Comparison of ENCODE assay signal across 20 cellular contexts in the genomic region with DNA sequence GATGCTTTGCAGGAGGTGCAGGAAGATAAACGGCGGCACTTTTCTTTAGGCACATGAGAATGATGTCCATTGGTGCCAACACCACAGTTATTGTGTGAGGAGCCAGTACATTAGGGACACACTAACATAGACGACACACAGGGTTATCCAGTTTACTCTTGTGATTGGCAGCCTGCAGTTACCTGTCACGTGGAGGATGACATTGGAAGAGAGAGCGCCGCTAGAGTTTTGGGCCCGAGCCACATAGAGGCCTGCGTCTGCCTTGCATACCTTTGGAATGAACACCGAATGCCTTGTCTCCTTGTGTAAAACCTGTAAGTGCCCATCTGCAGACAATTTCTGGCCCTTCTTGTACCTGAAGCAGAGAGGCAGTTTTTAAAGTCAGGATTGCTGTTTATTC. TPM values are rescaled to one million over a fixed set of nuclear protein-coding genes. Genes with fewer than 3 reads are reported as not detected.
DNase-seq lines count a peak whose midpoint lies in the region; ATAC-seq and TF ChIP-seq lines count a peak whose summit lies in the region.
"Had no signal": no experiment of that assay in that cellular context is flagged by ENCODE, and none has a peak within 500 bp of the region (broad histone marks: within the 10 kb centered on the region; RNA-seq: fewer than 3 reads in every experiment).

No MANE protein-coding gene starts in this region.

- H3K27me3 ChIP-seq in heart right ventricle = no peaks in the 10 kb centered on the region
- no peaks in the 10 kb centered on the region for H3K27me3 ChIP-seq in right cardiac atrium (ENCODE audit: control insufficient read depth, insufficient read depth)
- no peaks in the 10 kb centered on the region for H3K27me3 ChIP-seq in skeletal muscle tissue (ENCODE audit: control insufficient read depth in 3 of 3, insufficient read depth in 3 of 3, low read length in 3 of 3)

- H3K9ac ChIP-seq in skeletal muscle tissue (ENCODE audit: low read depth in 1 of 3, low read length in 3 of 3) = peak overlapping the region in 2 of 3 donors; percentile 18 to 43
- H3K9ac ChIP-seq: GM23248 had no signal

- no peak for TF ChIP-seq CTCF in heart right ventricle (IDR thresholded peaks at IDR 0.05)

- no peaks in the 10 kb centered on the region for H3K9me3 ChIP-seq in heart right ventricle
- H3K9me3 ChIP-seq in right cardiac atrium (ENCODE audit: control insufficient read depth, low read length) = no peaks in the 10 kb centered on the region
- H3K9me3 ChIP-seq in skeletal muscle tissue (ENCODE audit: control insufficient read depth in 3 of 3, low read length in 3 of 3) = no peaks in the 10 kb centered on the region
- H3K9me3 ChIP-seq: A549, Caco-2, HAP-1 had no signal

- intact Hi-C loops in Right ventricle myocardium inferior (cut with DNase I) (no loop called here), cardiac septum (cut with DNase I) (no loop called here), heart right ventricle (cut with DNase I) (no loop called here), right cardiac atrium (cut with DNase I) (no loop called here)

- DNase-seq in Right ventricle myocardium inferior (ENCODE audit: missing footprints) (no peak), cardiac septum (ENCODE audit: low spot score) (no peak), heart right ventricle (peak; percentile 23 to 41), right cardiac atrium (no peak), putamen (ENCODE audit: low spot score) (no peak), islet precursor cell (no peak), NCI-H2227 treated with DMSO at 0.1 percent for 48 hours (lab: John Stamatoyannopoulos, UW) (no peak)
- DNase-seq: AML-193; Caco-2; CD4-positive, alpha-beta T cell; DMS79 treated with DMSO at 0.1 percent for 48 hours; GM23248 had no signal

- 58 to 76% methylated on average over 9 of the region's 9 CpGs for WGBS in heart right ventricle, 2 donors
- 74% methylated on average over 9 of the region's 9 CpGs for WGBS in right cardiac atrium

- peak; percentile 62 for ATAC-seq in Right ventricle myocardium inferior
- ATAC-seq in heart right ventricle = peak; percentile 13 to 86 (median 68)
- ATAC-seq in right cardiac atrium = peak; percentile 46 to 61
- ATAC-seq: A549, GM12878 had no signal

- H3K4me1 ChIP-seq in heart right ventricle (peaks cover 2 to 47% (median 18%) of the 10 kb centered on the region in 9 donors), right cardiac atrium (ENCODE audit: control insufficient read depth, insufficient read depth, low read length) (peaks cover 6% of the 10 kb centered on the region), skeletal muscle tissue (ENCODE audit: control insufficient read depth in 3 of 3, insufficient read depth in 3 of 3, low read length in 3 of 3) (peaks cover 11 to 28% (median 15%) of the 10 kb centered on the region in 3 donors)
- H3K4me1 ChIP-seq: A549, Caco-2, HAP-1 had no signal

- H3K27ac ChIP-seq in heart right ventricle = peak overlapping the region in 6 of 10 donors; percentile 1 to 52 (median 36)
- H3K27ac ChIP-seq in right cardiac atrium (ENCODE audit: low read length) = no peak overlapping the region
- H3K27ac ChIP-seq in skeletal muscle tissue (ENCODE audit: low read depth, low read length) = no peak overlapping the region
- H3K27ac ChIP-seq: 22Rv1, A549, C4-2B, GM23248 had no signal

- no peak overlapping the region for H3K4me3 ChIP-seq in heart right ventricle
- no peak overlapping the region for H3K4me3 ChIP-seq in right cardiac atrium (ENCODE audit: low read length)
- H3K4me3 ChIP-seq in skeletal muscle tissue (ENCODE audit: low read length in 3 of 3) = peak overlapping the region in 2 of 3 donors; percentile 14 to 29
- H3K4me3 ChIP-seq: A549, GM12878, GM23248, HAP-1 had no signal

- peaks cover 0 to 27% (median 0%) of the 10 kb centered on the region in 9 donors for H3K36me3 ChIP-seq in heart right ventricle
- peaks cover 0 to 9% (median 0%) of the 10 kb centered on the region in 3 donors for H3K36me3 ChIP-seq in skeletal muscle tissue (ENCODE audit: control insufficient read depth in 3 of 3, insufficient read depth in 3 of 3, low read length in 3 of 3)
- H3K36me3 ChIP-seq: HAP-1 had no signal

RNA-seq across cellular contexts. Expression of a gene that starts 26.9 kb away (rescaled TPM):
- total RNA-seq in Right ventricle myocardium inferior (3,032 TPM), cardiac septum (4,176 TPM), heart right ventricle (1,000 to 10,000 TPM; 2,633 to 4,921 (median 3,995) TPM), right cardiac atrium (1,000 to 10,000 TPM; 1,615 to 2,179 (median 1,851) TPM), skeletal muscle tissue (2,245 TPM)
- polyA plus RNA-seq in heart right ventricle (100 to 1,000 TPM in 1 of 2 donors, 10 to 100 TPM in 1; 65.7 to 862 TPM), right cardiac atrium (266 TPM)
- total RNA-seq: GM23248, H4 had no signal
- polyA plus RNA-seq: BJ had no signal

Comparison
In these comparisons a context has a peak if more than half of its experiments do, and no peak if none do; other contexts are left out.
1. DNase-seq: peak in heart right ventricle (2 of 2); none in Right ventricle myocardium inferior (single experiment), cardiac septum (single experiment), right cardiac atrium (0 of 3), putamen (single experiment), islet precursor cell (single experiment) and NCI-H2227 treated with DMSO at 0.1 percent for 48 hours (single experiment).
2. H3K27ac ChIP-seq: peak in heart right ventricle (6 of 10); none in right cardiac atrium (single experiment) and skeletal muscle tissue (single experiment).
3. H3K4me3 ChIP-seq: peak in skeletal muscle tissue (2 of 3); none in heart right ventricle (0 of 10) and right cardiac atrium (single experiment).
4. Peak in every context shown above with its lines, with median percentiles within 50 percentile points of each other: ATAC-seq.